Comparison of ENCODE assay signal across 7 cellular contexts in the genomic region with DNA sequence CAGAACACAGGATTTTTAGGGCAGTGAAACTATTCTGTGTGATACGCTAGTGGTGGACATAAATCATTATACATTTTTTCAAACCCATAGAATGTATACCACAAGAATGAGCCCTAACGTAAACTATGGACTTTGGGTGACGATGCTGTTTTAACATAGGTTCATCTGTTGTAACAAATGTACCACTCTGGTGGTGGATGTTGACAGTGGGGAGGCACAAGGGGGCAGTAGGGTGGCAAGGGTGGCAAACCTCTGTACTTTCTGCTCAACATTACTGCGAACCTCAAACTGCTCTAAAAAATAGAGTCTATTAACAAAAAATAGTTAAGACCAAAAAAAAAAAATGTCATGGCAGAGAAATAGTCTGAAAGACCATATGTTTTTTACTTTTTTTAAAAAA. TPM values are rescaled to one million over a fixed set of nuclear protein-coding genes. Genes with fewer than 3 reads are reported as not detected.
A peak's percentile ranks its signal among the peaks of the same experiment; 100 is the strongest.
DNase-seq lines count a peak whose midpoint lies in the region; ATAC-seq and TF ChIP-seq lines count a peak whose summit lies in the region.

No MANE protein-coding gene starts in this region.

- H3K9me1 ChIP-seq in IMR-90 (ENCODE audit: insufficient read depth, low read length) = no peaks in the 10 kb centered on the region

- H3K18ac ChIP-seq in IMR-90 (ENCODE audit: low read depth, low read length) = no peak overlapping the region

- peak; percentile 40 for TF ChIP-seq RAD21 in IMR-90 (IDR thresholded peaks at IDR 0.05; ENCODE audit: low read length)

- H3K14ac ChIP-seq in IMR-90 (replicated peaks; ENCODE audit: low read depth, low read length) = no peak overlapping the region

- H3K9me3 ChIP-seq in IMR-90 (ENCODE audit: control insufficient read depth, insufficient read depth, low read length) = peaks cover 3% of the 10 kb centered on the region; the same call in 1 of the 2 replicates

- no peaks in the 10 kb centered on the region for H3K4me1 ChIP-seq in IMR-90 (ENCODE audit: control insufficient read depth, insufficient read depth, low read length)

- no peak overlapping the region for H3K56ac ChIP-seq in IMR-90 (ENCODE audit: extremely low read depth, insufficient read depth, low read length)

- no peaks in the 10 kb centered on the region for H3K79me1 ChIP-seq in IMR-90 (ENCODE audit: low read depth in 1 of 2, low read length in 2 of 2)

- no peak overlapping the region for H4K91ac ChIP-seq in IMR-90 (ENCODE audit: insufficient read depth, low read depth, low read length)

- TF ChIP-seq CTCF in IMR-90 (conservative IDR thresholded peaks at IDR 0.05; ENCODE audit: low read depth, low read length) = peak; percentile 40
- TF ChIP-seq CTCF in activated B cell treated with CpG ODN at 0.5 μM for 24 hours (IDR thresholded peaks at IDR 0.05) = no peak
- no peak for TF ChIP-seq CTCF in fibroblast of mammary gland (conservative IDR thresholded peaks at IDR 0.05; ENCODE audit: control insufficient read depth, insufficient read depth, low read depth, low read length)
- no peak for TF ChIP-seq CTCF in lower leg skin (IDR thresholded peaks at IDR 0.05)

- BruUV-seq in IMR-90 (replicated peaks; lab: Mats Ljungman, UMichigan) = no TSS peak

- no peak overlapping the region for H4K8ac ChIP-seq in IMR-90 (ENCODE audit: low read depth in 2 of 2, low read length in 2 of 2)

- no peak overlapping the region for H3K4me2 ChIP-seq in IMR-90 (ENCODE audit: low read depth, low read length)

- WGBS in IMR-90 (ENCODE audit: extremely low coverage in 2 of 2, insufficient read length in 1 of 2), 2 experiments = no CpG with 5 or more reads among the region's 4 CpGs
- 77 to 86% methylated on average over 4 of the region's 4 CpGs for WGBS in lower leg skin, 2 donors

- H2BK120ac ChIP-seq in IMR-90 (ENCODE audit: low read depth, low read length) = no peak overlapping the region

- dilution Hi-C loops in IMR-90 (cut with HindIII; ENCODE audit: low sequenced_read_pairs, unreplicated experiment) = no loop called here

- in situ Hi-C loops in IMR-90 (cut with MboI; ENCODE audit: low sequenced_read_pairs) = no loop called here

- no peaks in the 10 kb centered on the region for H3K36me3 Mint-ChIP-seq in activated B cell treated with CpG ODN at 0.5 μM for 24 hours (ENCODE audit: low read depth)

- no peak for TF ChIP-seq POLR2A in IMR-90 (IDR thresholded peaks at IDR 0.05; ENCODE audit: low read depth, low read length)
- TF ChIP-seq POLR2A in lower leg skin (IDR thresholded peaks at IDR 0.05) = no peak

- no peaks in the 10 kb centered on the region for H4K20me1 ChIP-seq in IMR-90 (ENCODE audit: insufficient read depth, low read length)

- no peak overlapping the region for H2AK5ac ChIP-seq in IMR-90 (ENCODE audit: low read depth, low read length)

- no peak overlapping the region for H2AFZ ChIP-seq in IMR-90 (replicated peaks; ENCODE audit: low read length, poor library complexity)

- peaks cover 26% of the 10 kb centered on the region for H3K27me3 ChIP-seq in IMR-90 (ENCODE audit: control insufficient read depth, insufficient read depth, low read length)

- no peak overlapping the region for H3K4me3 ChIP-seq in IMR-90 (ENCODE audit: insufficient read depth, low read depth, low read length)
- H3K4me3 ChIP-seq in fibroblast of mammary gland (ENCODE audit: control insufficient read depth, low read depth, low read length) = no peak overlapping the region
- no peak overlapping the region for H3K4me3 ChIP-seq in lower leg skin (ENCODE audit: low read depth, poor library complexity, severe bottlenecking)

- H2BK5ac ChIP-seq in IMR-90 (ENCODE audit: low read depth, low read length, poor library complexity, severe bottlenecking) = no peak overlapping the region

- peaks cover 16% of the 10 kb centered on the region for H3K27me3 Mint-ChIP-seq in activated B cell treated with CpG ODN at 0.5 μM for 24 hours

- H2AK9ac ChIP-seq in IMR-90 (replicated peaks; ENCODE audit: low read depth, low read length, poor library complexity) = no peak overlapping the region

- intact Hi-C loops in IMR-90 (cut with micrococcal nuclease) (loop anchor here (1.0 kb wide), 1 partner anchor 81 kb away; no protein-coding TSS in a partner anchor), activated B cell treated with CpG ODN at 0.5 μM for 24 hours (cut with micrococcal nuclease) (loop anchor here (1.0 kb wide), 2 partner anchors 81 to 174 kb away; no protein-coding TSS in a partner anchor), lower leg skin (cut with DNase I; ENCODE audit: low total_unique reads) (no loop called here)

- H3K36me3 ChIP-seq in IMR-90 (ENCODE audit: control insufficient read depth, insufficient read depth, low read length) = no peaks in the 10 kb centered on the region

- H3K9me3 Mint-ChIP-seq in activated B cell treated with CpG ODN at 0.5 μM for 24 hours = no peaks in the 10 kb centered on the region

- H2BK20ac ChIP-seq in IMR-90 (ENCODE audit: low read depth, low read length) = no peak overlapping the region

- no peak overlapping the region for H4K5ac ChIP-seq in IMR-90 (ENCODE audit: low read depth, low read length)

- POLR2A ChIA-PET in IMR-90 (lab: Charles Lee; ENCODE audit: unreplicated experiment) = no interaction called here
- POLR2A ChIA-PET in activated B cell treated with CpG ODN at 0.5 μM for 24 hours (lab: Charles Lee) = interaction anchor here (0.6 kb wide), 1 partner anchor 173 kb away, joined by 3 read pairs; no protein-coding TSS in a partner anchor

- no peaks in the 10 kb centered on the region for H3K4me1 Mint-ChIP-seq in activated B cell treated with CpG ODN at 0.5 μM for 24 hours

- H3K4me3 Mint-ChIP-seq in activated B cell treated with CpG ODN at 0.5 μM for 24 hours = no peak overlapping the region

- ATAC-seq in IMR-90 (ENCODE audit: low read depth) = 0 out of 2 replicates have a peak, but pooled peaks have one; percentile 29
- peak; percentile 52 for ATAC-seq in activated B cell treated with CpG ODN at 0.5 μM for 24 hours (ENCODE audit: low read depth)
- ATAC-seq in GM18868 (IDR thresholded peaks at IDR 0.05; ENCODE audit: unreplicated experiment) = no peak

- H3K23ac ChIP-seq in IMR-90 (ENCODE audit: low read depth, low read length) = no peak overlapping the region

- CTCF ChIA-PET in IMR-90 (lab: Yijun Ruan, JAX) = interaction anchor here (0.6 to 1.9 kb wide), 7 partner anchors 10 to 1465 kb away, joined by 3 to 10 read pairs (median 4); no protein-coding TSS in a partner anchor
- CTCF ChIA-PET in activated B cell treated with CpG ODN at 0.5 μM for 24 hours (lab: Charles Lee) = interaction anchor here (1.1 to 4.9 kb wide), 3 partner anchors 80 to 181 kb away, joined by 3 to 38 read pairs (median 29); no protein-coding TSS in a partner anchor

- DNase-seq in IMR-90 (peak; percentile 25), activated B cell treated with CpG ODN at 0.5 μM for 24 hours (no peak), fibroblast of mammary gland (ENCODE audit: low read depth) (peak; percentile 5), lower leg skin (ENCODE audit: low spot score in 2 of 2) (no peak)
- peak; percentile 42 for DNase-seq in stimulated activated CD8-positive, alpha-beta memory T cell treated with anti-CD3 and anti-CD28 coated beads, Interleukin-4, amount 100 ng/mL, for 48 hours
- no peak for DNase-seq in activated CD4-positive, CD25-positive, alpha-beta regulatory T cell treated with anti-CD3 and anti-CD28 coated beads, Interleukin-2, amount 50 U/mL, for 72 hours

- H3K9ac ChIP-seq in IMR-90 (ENCODE audit: low read depth, low read length) = no peak overlapping the region

- no peak overlapping the region for H3K27ac Mint-ChIP-seq in activated B cell treated with CpG ODN at 0.5 μM for 24 hours

- H2BK15ac ChIP-seq in IMR-90 (ENCODE audit: low read depth, low read length) = no peak overlapping the region

- no peak overlapping the region for H3K27ac ChIP-seq in IMR-90 (ENCODE audit: insufficient read depth, low read length)

- H3K4ac ChIP-seq in IMR-90 (ENCODE audit: low read depth, low read length) = no peak overlapping the region

TF ChIP-seq in IMR-90, 13 proteins besides CTCF, POLR2A, EP300 and RAD21:
- peak; percentile 50 for TF ChIP-seq SMC3 (IDR thresholded peaks at IDR 0.05; ENCODE audit: low read depth, low read length)
- no peak for TF ChIP-seq NFE2L2 (IDR thresholded peaks at IDR 0.05; ENCODE audit: low read depth, low read length)
- no peak for TF ChIP-seq ELK1 (IDR thresholded peaks at IDR 0.05; ENCODE audit: borderline replicate concordance, low read depth, low read length)

RNA-seq across cellular contexts. Expression of gene MVB12B, which starts 9.1 kb away (rescaled TPM):
- total RNA-seq in IMR-90 (2012; rRNA removed) = 1.7 and 2.0 TPM in 2 replicates
- 4.0 and 4.4 TPM in 2 replicates for polyA plus RNA-seq in IMR-90 (2012; rRNA removed)
- 3.7 and 4.9 TPM in 2 replicates for polyA plus RNA-seq in IMR-90 (2012; cell fraction: cytosol; rRNA removed)
- polyA plus RNA-seq in IMR-90 (2012; cell fraction: nucleus; rRNA removed; ENCODE audit: low replicate concordance) = 5.3 and 7.1 TPM in 2 replicates
- total RNA-seq in activated B cell treated with CpG ODN at 0.5 μM for 24 hours = 2.3 and 2.5 TPM in 2 replicates
- total RNA-seq in lower leg skin = 10 to 100 TPM in 3 of 4 donors, 1 to 10 TPM in 1; 8.6 to 12.5 (median 10.9) TPM

Comparison
In these comparisons a context has a peak if more than half of its experiments do, and no peak if none do; other contexts are left out.
1. DNase-seq: peak in IMR-90 (single experiment), fibroblast of mammary gland (single experiment) and stimulated activated CD8-positive, alpha-beta memory T cell treated with anti-CD3 and anti-CD28 coated beads, Interleukin-4, amount 100 ng/mL, for 48 hours (single experiment); none in activated B cell treated with CpG ODN at 0.5 μM for 24 hours (single experiment), lower leg skin (0 of 2) and activated CD4-positive, CD25-positive, alpha-beta regulatory T cell treated with anti-CD3 and anti-CD28 coated beads, Interleukin-2, amount 50 U/mL, for 72 hours (single experiment).